In the genomic region with DNA sequence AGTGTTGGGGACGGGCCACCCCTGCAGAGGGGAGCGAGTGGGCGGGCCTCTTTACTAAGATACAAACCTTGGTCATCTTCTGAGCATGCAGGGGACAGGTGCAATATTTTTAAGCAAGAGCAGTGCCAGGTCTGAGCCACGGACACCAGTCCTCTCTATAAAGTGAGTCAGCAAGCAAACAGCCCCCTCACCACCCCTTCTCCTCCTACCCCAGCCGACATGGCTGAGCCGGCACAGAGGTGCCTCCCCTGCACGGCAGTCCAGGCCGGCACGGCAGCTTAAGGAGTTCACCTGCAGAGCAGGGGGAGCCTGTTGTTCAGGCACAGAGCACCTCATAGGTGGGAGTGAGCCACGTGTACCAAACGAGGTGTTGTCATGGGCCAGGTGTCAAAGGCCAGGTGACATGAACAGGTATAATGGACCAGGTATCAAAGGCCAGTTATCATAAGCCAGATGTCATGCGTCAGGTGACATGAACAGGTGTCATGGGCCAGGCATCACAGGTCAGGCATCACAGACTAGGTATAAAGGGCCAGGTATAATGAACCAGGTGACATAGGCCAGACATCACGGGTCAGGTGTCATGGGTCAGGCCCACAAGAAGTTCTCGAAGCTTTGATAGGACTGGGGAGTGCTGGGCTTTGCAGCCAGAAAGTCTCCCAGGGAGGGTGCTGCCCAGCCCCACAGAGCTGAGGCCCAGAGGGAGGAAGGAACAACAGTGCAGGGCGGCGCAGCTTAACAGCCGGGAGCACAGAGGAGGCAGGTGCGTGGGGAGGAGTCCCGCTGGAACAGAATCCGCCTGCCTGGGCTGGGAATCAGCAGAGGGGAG, we compare ENCODE assay signal across 20 cellular contexts. TPM values are rescaled to one million over a fixed set of nuclear protein-coding genes. Genes with fewer than 3 reads are reported as not detected.
A peak's percentile ranks its signal among the peaks of the same experiment; 100 is the strongest.
DNase-seq lines count a peak whose midpoint lies in the region; ATAC-seq and TF ChIP-seq lines count a peak whose summit lies in the region.
"Had no signal": no experiment of that assay in that cellular context is flagged by ENCODE, and none has a peak within 500 bp of the region (broad histone marks: within the 10 kb centered on the region; RNA-seq: fewer than 3 reads in every experiment).

No MANE protein-coding gene starts in this region.

- ATAC-seq in right cardiac atrium (no peak), heart right ventricle (no peak), foreskin keratinocyte (peak; percentile 21), HG02763 (IDR thresholded peaks at IDR 0.05; ENCODE audit: unreplicated experiment) (no peak)
- ATAC-seq: pancreas; stimulated activated naive B cell treated with anti-CD40 and anti-IgM and Interleukin-4, amounts not matched to agents 10 μg/mL and 1 μg/mL and 100 μg/mL, for 72 hours had no signal

- intact Hi-C loops in right cardiac atrium (cut with DNase I) = no loop called here
- intact Hi-C loops in heart right ventricle (cut with DNase I) = no loop called here

- WGBS in right cardiac atrium = 70% methylated on average over 20 of the region's 20 CpGs
- WGBS in heart right ventricle, 2 donors = 62 to 79% methylated on average over 20 of the region's 20 CpGs

- no peaks in the 10 kb centered on the region for H3K4me1 Mint-ChIP-seq in progenitor cell of endocrine pancreas (ENCODE audit: low read depth)
- H3K4me1 Mint-ChIP-seq: activated naive CD8-positive, alpha-beta T cell treated with anti-CD3 and anti-CD28 coated beads for 36 hours; naive B cell; stimulated activated naive B cell treated with anti-CD40 and anti-IgM and Interleukin-4, amounts not matched to agents 10 μg/mL and 1 μg/mL and 100 μg/mL, for 72 hours had no signal

- H3K4me3 Mint-ChIP-seq in progenitor cell of endocrine pancreas (ENCODE audit: low read depth) = no peak overlapping the region
- H3K4me3 Mint-ChIP-seq: activated naive CD8-positive, alpha-beta T cell treated with anti-CD3 and anti-CD28 coated beads for 36 hours; naive B cell; stimulated activated naive B cell treated with anti-CD40 and anti-IgM and Interleukin-4, amounts not matched to agents 10 μg/mL and 1 μg/mL and 100 μg/mL, for 72 hours had no signal

- no peak for TF ChIP-seq CTCF in heart right ventricle (IDR thresholded peaks at IDR 0.05)
- no peak for TF ChIP-seq CTCF in foreskin keratinocyte (conservative IDR thresholded peaks at IDR 0.05)
- TF ChIP-seq CTCF in progenitor cell of endocrine pancreas (IDR thresholded peaks at IDR 0.05; ENCODE audit: unreplicated experiment) = no peak

- H3K9me3 Mint-ChIP-seq in progenitor cell of endocrine pancreas (ENCODE audit: low read depth) = no peaks in the 10 kb centered on the region
- H3K9me3 Mint-ChIP-seq: activated naive CD8-positive, alpha-beta T cell treated with anti-CD3 and anti-CD28 coated beads for 36 hours had no signal

- H3K4me3 ChIP-seq in right cardiac atrium (ENCODE audit: low read length) (no peak overlapping the region), heart right ventricle (no peak overlapping the region)
- H3K4me3 ChIP-seq: pancreas, thyroid gland had no signal

- peaks cover 23% of the 10 kb centered on the region for H3K27me3 Mint-ChIP-seq in progenitor cell of endocrine pancreas
- H3K27me3 Mint-ChIP-seq: activated naive CD8-positive, alpha-beta T cell treated with anti-CD3 and anti-CD28 coated beads for 36 hours had no signal

- H3K4me1 ChIP-seq in right cardiac atrium (ENCODE audit: control insufficient read depth, insufficient read depth, low read length) = no peaks in the 10 kb centered on the region
- H3K4me1 ChIP-seq in heart right ventricle = no peaks in the 10 kb centered on the region
- H3K4me1 ChIP-seq in foreskin keratinocyte = no peaks in the 10 kb centered on the region
- H3K4me1 ChIP-seq: pancreas, thyroid gland had no signal

- H3K36me3 Mint-ChIP-seq in progenitor cell of endocrine pancreas (ENCODE audit: insufficient read depth) = no peaks in the 10 kb centered on the region
- H3K36me3 Mint-ChIP-seq: activated naive CD8-positive, alpha-beta T cell treated with anti-CD3 and anti-CD28 coated beads for 36 hours; stimulated activated naive B cell treated with anti-CD40 and anti-IgM and Interleukin-4, amounts not matched to agents 10 μg/mL and 1 μg/mL and 100 μg/mL, for 72 hours had no signal

- no peak overlapping the region for H3K27ac ChIP-seq in right cardiac atrium (ENCODE audit: low read length)
- no peak overlapping the region for H3K27ac ChIP-seq in heart right ventricle
- H3K27ac ChIP-seq in foreskin keratinocyte = no peak overlapping the region
- H3K27ac ChIP-seq: pancreas, RWPE1, thyroid gland had no signal

- H3K36me3 ChIP-seq in heart right ventricle = no peaks in the 10 kb centered on the region
- H3K36me3 ChIP-seq: pancreas, thyroid gland had no signal

- no peak overlapping the region for H3K27ac Mint-ChIP-seq in progenitor cell of endocrine pancreas
- H3K27ac Mint-ChIP-seq: activated naive CD8-positive, alpha-beta T cell treated with anti-CD3 and anti-CD28 coated beads for 36 hours; stimulated activated naive B cell treated with anti-CD40 and anti-IgM and Interleukin-4, amounts not matched to agents 10 μg/mL and 1 μg/mL and 100 μg/mL, for 72 hours had no signal

- DNase-seq in right cardiac atrium = peak in 2 of 3 donors; percentile 2 to 33
- DNase-seq in heart right ventricle = no peak
- DNase-seq in NCI-H2196 treated with DMSO at 0.1 percent for 48 hours (lab: John Stamatoyannopoulos, UW; ENCODE audit: unreplicated experiment) = peak; percentile 39
- DNase-seq in foreskin keratinocyte = no peak
- no peak for DNase-seq in progenitor cell of endocrine pancreas (ENCODE audit: low spot score, unreplicated experiment)
- DNase-seq in stimulated activated CD4-positive, alpha-beta T cell treated with anti-CD3 and anti-CD28 coated beads, Interleukin-2, amount 100 ng/mL, for 24 hours = no peak
- DNase-seq: activated CD4-positive, alpha-beta T cell treated with anti-CD3 and anti-CD28 coated beads for 4 hours; activated naive CD8-positive, alpha-beta T cell treated with anti-CD3 and anti-CD28 coated beads for 36 hours; erythroblast; H7; islet precursor cell; MV-4-11; naive B cell; NCI-H2227 treated with DMSO at 0.1 percent for 48 hours; stimulated activated naive B cell treated with anti-CD40 and anti-IgM and Interleukin-4, amounts not matched to agents 10 μg/mL and 1 μg/mL and 100 μg/mL, for 72 hours; SW 1271; thyroid gland had no signal

- no peaks in the 10 kb centered on the region for H3K27me3 ChIP-seq in right cardiac atrium (ENCODE audit: control insufficient read depth, insufficient read depth)
- peaks cover 0 to 19% (median 0%) of the 10 kb centered on the region in 7 donors for H3K27me3 ChIP-seq in heart right ventricle
- no peaks in the 10 kb centered on the region for H3K27me3 ChIP-seq in foreskin keratinocyte
- H3K27me3 ChIP-seq: pancreas, thyroid gland had no signal

- no peaks in the 10 kb centered on the region for H3K9me3 ChIP-seq in right cardiac atrium (ENCODE audit: control insufficient read depth, low read length)
- H3K9me3 ChIP-seq in heart right ventricle = peaks cover 0 to 13% (median 0%) of the 10 kb centered on the region in 11 donors
- H3K9me3 ChIP-seq: pancreas, thyroid gland had no signal

RNA-seq across cellular contexts. Expression of a gene that starts 42.6 kb away (rescaled TPM):
- 1 to 10 TPM; 1.3 to 1.9 (median 1.8) TPM for total RNA-seq in right cardiac atrium
- 0.84 TPM for polyA plus RNA-seq in right cardiac atrium
- 1 to 10 TPM in 6 of 10 donors, under 1 TPM in 4; 0.59 to 1.7 (median 1.0) TPM for total RNA-seq in heart right ventricle
- under 1 TPM; 0.23 to 0.73 TPM for polyA plus RNA-seq in heart right ventricle
- under 0.01 and 0.03 TPM in 2 replicates for total RNA-seq in foreskin keratinocyte
- polyA plus RNA-seq in foreskin keratinocyte = 0.01 TPM in 1 of 2 replicates, not detected in the other
- total RNA-seq in progenitor cell of endocrine pancreas = 0.05 and 0.07 TPM in 2 replicates

Comparison
In these comparisons a context has a peak if more than half of its experiments do, and no peak if none do; other contexts are left out.
1. DNase-seq: peak in right cardiac atrium (2 of 3) and NCI-H2196 treated with DMSO at 0.1 percent for 48 hours (single experiment); none in heart right ventricle (0 of 2), foreskin keratinocyte (0 of 2), progenitor cell of endocrine pancreas (single experiment) and stimulated activated CD4-positive, alpha-beta T cell treated with anti-CD3 and anti-CD28 coated beads, Interleukin-2, amount 100 ng/mL, for 24 hours (0 of 2).